In the genomic region with DNA sequence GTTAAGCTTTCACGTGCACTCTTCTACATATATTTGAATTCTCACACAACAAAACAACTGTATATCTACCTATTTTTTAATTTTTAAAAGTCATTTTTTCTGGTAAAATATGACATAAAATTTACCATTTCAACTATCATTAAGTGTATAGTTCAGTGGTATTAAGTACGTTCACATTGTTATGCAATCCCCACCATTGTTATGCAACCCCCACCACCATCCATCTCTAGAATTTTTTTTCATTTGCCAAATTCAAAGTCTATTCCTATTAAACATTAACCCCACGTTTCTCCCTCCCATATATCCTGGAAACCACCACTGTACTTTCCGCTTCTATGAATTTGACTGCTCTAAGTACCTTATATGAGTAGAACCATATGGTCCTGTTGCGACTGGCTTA, we compare ENCODE assay signal across 25 cellular contexts.
"Had no signal": no experiment of that assay in that cellular context is flagged by ENCODE, and none has a peak within 500 bp of the region (broad histone marks: within the 10 kb centered on the region; RNA-seq: fewer than 3 reads in every experiment).

No MANE protein-coding gene starts in this region.

- H3K9me3 ChIP-seq: left ventricle myocardium inferior, mucosa of descending colon, ovary, right atrium auricular region, stomach, testis, thyroid gland, transverse colon, upper lobe of left lung, vagina had no signal

- H3K27ac ChIP-seq: left ventricle myocardium inferior, ovary, right atrium auricular region, skin epidermis, stomach, testis, thyroid gland, transverse colon, upper lobe of left lung, vagina had no signal

- H3K4me3 ChIP-seq: left ventricle myocardium inferior, lung, mucosa of descending colon, ovary, right atrium auricular region, skin epidermis, stomach, testis, thyroid gland, transverse colon, upper lobe of left lung, vagina had no signal

- H3K4me1 ChIP-seq: left ventricle myocardium inferior, right atrium auricular region, testis, thyroid gland, transverse colon, vagina had no signal

- H3K36me3 ChIP-seq: left ventricle myocardium inferior, ovary, right atrium auricular region, stomach, thyroid gland, transverse colon, upper lobe of left lung, vagina had no signal

- ATAC-seq: mucosa of descending colon; naive thymus-derived CD4-positive, alpha-beta T cell; natural killer cell treated with Interleukin-12 subunit alpha and Interleukin-12 subunit beta and Interleukin-15 and Interleukin-18, amount 100 ng/mL, for 72 hours; sciatic nerve; stimulated activated naive B cell treated with anti-CD40 and anti-IgM and Interleukin-4, amounts not matched to agents 10 μg/mL and 1 μg/mL and 100 μg/mL, for 72 hours; stimulated activated naive CD8-positive, alpha-beta T cell treated with anti-CD3 and anti-CD28 coated beads, Interleukin-15, Interleukin-2, amounts not matched to agents 100 U/mL and 50 U/mL, for 24 hours had no signal

- DNase-seq: hypothalamus; immature natural killer cell; islet precursor cell; left ventricle myocardium inferior; mesendoderm; mucosa of descending colon; naive thymus-derived CD4-positive, alpha-beta T cell; ovary; stimulated activated CD4-positive, alpha-beta T cell treated with anti-CD3 and anti-CD28 coated beads, Interleukin-12 subunit alpha, Interleukin-12 subunit beta, amount 100 ng/mL, for 4 hours; stimulated activated CD4-positive, alpha-beta T cell treated with anti-CD3 and anti-CD28 coated beads, Interleukin-15, amount 100 ng/mL, for 24 hours; stimulated activated CD4-positive, alpha-beta T cell treated with anti-CD3 and anti-CD28 coated beads, Interleukin-2, amount 100 ng/mL, for 24 hours; stimulated activated CD4-positive, alpha-beta T cell treated with anti-CD3 and anti-CD28 coated beads, Interleukin-4, amount 100 ng/mL, for 1 hour; stimulated activated naive B cell treated with anti-CD40 and anti-IgM and Interleukin-4, amounts not matched to agents 10 μg/mL and 1 μg/mL and 100 μg/mL, for 72 hours; stimulated activated naive CD8-positive, alpha-beta T cell treated with anti-CD3 and anti-CD28 coated beads, Interleukin-15, Interleukin-2, amounts not matched to agents 100 U/mL and 50 U/mL, for 24 hours; stomach; testis; thyroid gland; transverse colon; upper lobe of left lung had no signal

- H3K27me3 ChIP-seq: ovary, right atrium auricular region, stomach, testis, thyroid gland, transverse colon, upper lobe of left lung, vagina had no signal
